Comparison of ENCODE assay signal across 26 cellular contexts in genomic region chr5:149685494-149685893, GRCh38.
"Had no signal": no experiment of that assay in that cellular context is flagged by ENCODE, and none has a peak within 500 bp of the region (broad histone marks: within the 10 kb centered on the region; RNA-seq: fewer than 3 reads in every experiment).

No MANE protein-coding gene starts in this region.

- H3K9me3 ChIP-seq: ascending aorta, breast epithelium, esophagus muscularis mucosa, gastrocnemius medialis had no signal

- H3K27ac ChIP-seq: ascending aorta, breast epithelium, esophagus muscularis mucosa, foreskin keratinocyte, gastrocnemius medialis had no signal

- H3K4me1 ChIP-seq: ascending aorta, breast epithelium, foreskin keratinocyte had no signal

- DNase-seq: activated CD4-positive, alpha-beta memory T cell treated with anti-CD3 and anti-CD28 coated beads for 36 hours; activated CD4-positive, alpha-beta T cell treated with anti-CD3 and anti-CD28 coated beads for 36 hours; activated CD4-positive, alpha-beta T cell treated with anti-CD3 and anti-CD28 coated beads, Interleukin-2, amount 10 ng/mL, durations not matched to agents 24 days and 14 days; activated CD4-positive, CD25-positive, alpha-beta regulatory T cell; activated CD4-positive, CD25-positive, alpha-beta regulatory T cell treated with anti-CD3 and anti-CD28 coated beads, Interleukin-2, amount 50 U/mL, for 72 hours; activated CD8-positive, alpha-beta memory T cell treated with anti-CD3 and anti-CD28 coated beads, Interleukin-2, amount 50 U/mL, for 48 hours; activated gamma-delta T cell; activated naive CD4-positive, alpha-beta T cell; activated naive CD4-positive, alpha-beta T cell treated with anti-CD3 and anti-CD28 coated beads, Interleukin-2, amount 10 ng/mL, durations not matched to agents 7 days and 5 days; activated naive CD8-positive, alpha-beta T cell treated with anti-CD3 and anti-CD28 coated beads, Interleukin-2, amount 10 ng/mL, durations not matched to agents 7 days and 5 days; activated T-cell treated with anti-CD3 and anti-CD28 coated beads for 4 hours; activated T-cell treated with anti-CD3 and anti-CD28 coated beads, Interleukin-2, amount 50 U/mL, for 24 hours; activated T-cell treated with anti-CD3 and anti-CD28 coated beads, Interleukin-2, amount 50 U/mL, for 72 hours; caudate nucleus; cortex of kidney; effector memory CD4-positive, alpha-beta T cell; erythroblast; foreskin keratinocyte; gastrocnemius medialis; glutamatergic neuron; T-helper 2 cell had no signal

- ATAC-seq: activated CD4-positive, alpha-beta T cell treated with anti-CD3 and anti-CD28 coated beads for 36 hours; activated naive CD4-positive, alpha-beta T cell treated with anti-CD3 and anti-CD28 coated beads, Interleukin-2, amount 50 U/mL, for 72 hours; activated T-cell treated with anti-CD3 and anti-CD28 coated beads, Interleukin-2, amount 50 U/mL, for 72 hours; foreskin keratinocyte; gastrocnemius medialis had no signal

- H3K27ac Mint-ChIP-seq: activated CD4-positive, alpha-beta memory T cell treated with anti-CD3 and anti-CD28 coated beads for 36 hours; activated CD4-positive, alpha-beta T cell treated with anti-CD3 and anti-CD28 coated beads for 36 hours; activated CD4-positive, alpha-beta T cell treated with anti-CD3 and anti-CD28 coated beads, Interleukin-2, amount 10 ng/mL, durations not matched to agents 24 days and 14 days; activated naive CD4-positive, alpha-beta T cell treated with anti-CD3 and anti-CD28 coated beads, Interleukin-2, amount 10 ng/mL, durations not matched to agents 7 days and 5 days; activated naive CD8-positive, alpha-beta T cell treated with anti-CD3 and anti-CD28 coated beads, Interleukin-2, amount 10 ng/mL, durations not matched to agents 7 days and 5 days; activated T-cell treated with anti-CD3 and anti-CD28 coated beads, Interleukin-2, amount 50 U/mL, for 24 hours; activated T-cell treated with anti-CD3 and anti-CD28 coated beads, Interleukin-2, amount 50 U/mL, for 72 hours; brain had no signal

- H3K36me3 ChIP-seq: ascending aorta, breast epithelium, esophagus muscularis mucosa, gastrocnemius medialis had no signal

- H3K4me3 ChIP-seq: ascending aorta, breast epithelium, esophagus muscularis mucosa, gastrocnemius medialis had no signal

- H3K4me1 Mint-ChIP-seq: activated CD4-positive, alpha-beta T cell treated with anti-CD3 and anti-CD28 coated beads for 36 hours; activated CD4-positive, alpha-beta T cell treated with anti-CD3 and anti-CD28 coated beads, Interleukin-2, amount 10 ng/mL, durations not matched to agents 24 days and 14 days; activated naive CD4-positive, alpha-beta T cell treated with anti-CD3 and anti-CD28 coated beads, Interleukin-2, amount 10 ng/mL, durations not matched to agents 7 days and 5 days; activated naive CD8-positive, alpha-beta T cell treated with anti-CD3 and anti-CD28 coated beads, Interleukin-2, amount 10 ng/mL, durations not matched to agents 7 days and 5 days; brain had no signal

- H3K9me3 Mint-ChIP-seq: activated CD4-positive, alpha-beta memory T cell treated with anti-CD3 and anti-CD28 coated beads for 36 hours; activated CD4-positive, alpha-beta T cell treated with anti-CD3 and anti-CD28 coated beads, Interleukin-2, amount 10 ng/mL, durations not matched to agents 24 days and 14 days; activated naive CD4-positive, alpha-beta T cell treated with anti-CD3 and anti-CD28 coated beads, Interleukin-2, amount 10 ng/mL, durations not matched to agents 7 days and 5 days; activated naive CD4-positive, alpha-beta T cell treated with anti-CD3 and anti-CD28 coated beads, Interleukin-2, amount 50 U/mL, for 72 hours; activated naive CD8-positive, alpha-beta T cell treated with anti-CD3 and anti-CD28 coated beads, Interleukin-2, amount 10 ng/mL, durations not matched to agents 7 days and 5 days; activated T-cell treated with anti-CD3 and anti-CD28 coated beads, Interleukin-2, amount 50 U/mL, for 24 hours; activated T-cell treated with anti-CD3 and anti-CD28 coated beads, Interleukin-2, amount 50 U/mL, for 72 hours had no signal

- H3K4me3 Mint-ChIP-seq: activated CD4-positive, alpha-beta memory T cell treated with anti-CD3 and anti-CD28 coated beads for 36 hours; activated CD4-positive, alpha-beta T cell treated with anti-CD3 and anti-CD28 coated beads for 36 hours; activated CD4-positive, alpha-beta T cell treated with anti-CD3 and anti-CD28 coated beads, Interleukin-2, amount 10 ng/mL, durations not matched to agents 24 days and 14 days; activated naive CD4-positive, alpha-beta T cell treated with anti-CD3 and anti-CD28 coated beads, Interleukin-2, amount 10 ng/mL, durations not matched to agents 7 days and 5 days; activated naive CD8-positive, alpha-beta T cell treated with anti-CD3 and anti-CD28 coated beads, Interleukin-2, amount 10 ng/mL, durations not matched to agents 7 days and 5 days; activated T-cell treated with anti-CD3 and anti-CD28 coated beads, Interleukin-2, amount 50 U/mL, for 24 hours; activated T-cell treated with anti-CD3 and anti-CD28 coated beads, Interleukin-2, amount 50 U/mL, for 72 hours; brain had no signal

- H3K36me3 Mint-ChIP-seq: activated CD4-positive, alpha-beta memory T cell treated with anti-CD3 and anti-CD28 coated beads for 36 hours; activated naive CD4-positive, alpha-beta T cell treated with anti-CD3 and anti-CD28 coated beads, Interleukin-2, amount 10 ng/mL, durations not matched to agents 7 days and 5 days; activated naive CD4-positive, alpha-beta T cell treated with anti-CD3 and anti-CD28 coated beads, Interleukin-2, amount 50 U/mL, for 72 hours; activated naive CD8-positive, alpha-beta T cell treated with anti-CD3 and anti-CD28 coated beads, Interleukin-2, amount 10 ng/mL, durations not matched to agents 7 days and 5 days; brain had no signal

- H3K27me3 ChIP-seq: ascending aorta, breast epithelium, esophagus muscularis mucosa, gastrocnemius medialis had no signal
